ENCODE assay signal across 29 cellular contexts in the genomic region with DNA sequence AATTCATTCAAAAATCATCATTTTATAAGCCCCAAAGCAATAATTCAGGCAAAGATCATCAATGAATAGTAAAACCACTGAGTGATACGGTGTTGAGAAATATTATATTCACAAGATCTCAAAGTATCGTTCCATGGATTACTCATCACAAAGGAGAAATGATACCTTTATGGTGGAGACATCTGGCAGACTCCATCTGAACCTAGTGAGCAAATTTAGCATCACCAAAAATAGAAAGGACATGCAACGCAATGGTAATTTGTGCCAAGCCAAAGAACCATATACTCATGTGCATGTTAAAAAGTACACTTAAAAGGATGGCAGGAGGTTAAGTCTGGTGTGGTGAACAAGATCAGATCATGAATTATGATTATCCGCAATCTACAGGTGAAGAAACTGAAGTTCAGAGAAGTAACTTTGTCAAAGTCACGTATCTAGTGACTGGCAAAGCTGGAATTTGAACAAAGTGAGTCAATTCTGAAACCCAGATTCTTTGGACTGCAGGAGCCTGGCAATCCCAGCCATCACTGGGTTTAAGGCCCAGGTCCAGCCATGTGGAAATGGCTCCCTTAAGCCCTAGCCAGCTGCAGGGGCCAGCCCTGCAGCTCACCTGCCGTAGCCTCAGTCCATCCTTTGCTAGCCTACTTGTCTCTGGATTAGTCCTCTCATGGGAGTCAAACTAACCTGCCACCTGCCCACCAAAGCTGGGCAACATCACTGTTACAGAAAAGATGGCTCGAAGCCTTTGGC.
"Had no signal": no experiment of that assay in that cellular context is flagged by ENCODE, and none has a peak within 500 bp of the region (broad histone marks: within the 10 kb centered on the region; RNA-seq: fewer than 3 reads in every experiment).

No MANE protein-coding gene starts in this region.

- H3K4me3 ChIP-seq: adrenal gland, body of pancreas, colonic mucosa, esophagus squamous epithelium, gastroesophageal sphincter had no signal

- ATAC-seq: activated CD4-positive, CD25-positive, alpha-beta regulatory T cell treated with anti-CD3 and anti-CD28 coated beads, Interleukin-2, amount 50 U/mL, for 24 hours; activated CD8-positive, alpha-beta T cell treated with anti-CD3 and anti-CD28 coated beads for 36 hours; activated naive CD8-positive, alpha-beta T cell treated with anti-CD3 and anti-CD28 coated beads, Interleukin-2, amount 50 U/mL, for 24 hours; body of pancreas; gastroesophageal sphincter; T-cell had no signal

- H3K4me1 ChIP-seq: adrenal gland, body of pancreas, colonic mucosa, gastroesophageal sphincter had no signal

- H3K36me3 ChIP-seq: adrenal gland, colonic mucosa, esophagus squamous epithelium, gastroesophageal sphincter, WERI-Rb-1 had no signal

- H3K27ac ChIP-seq: adrenal gland, body of pancreas, colonic mucosa, epithelial cell of prostate, esophagus squamous epithelium, gastroesophageal sphincter, WERI-Rb-1 had no signal

- H3K9me3 ChIP-seq: adrenal gland, colonic mucosa, esophagus squamous epithelium had no signal

- H3K27me3 ChIP-seq: adrenal gland, body of pancreas, colonic mucosa, esophagus squamous epithelium, gastroesophageal sphincter had no signal

- DNase-seq: activated B cell treated with CpG ODN at 0.5 μM for 24 hours; activated CD4-positive, alpha-beta T cell treated with anti-CD3 and anti-CD28 coated beads for 48 hours; activated CD4-positive, alpha-beta T cell treated with anti-CD3 and anti-CD28 coated beads, Interleukin-2, amount 50 U/mL, for 1 hour; activated CD4-positive, alpha-beta T cell treated with anti-CD3 and anti-CD28 coated beads, Interleukin-2, amount 50 U/mL, for 48 hours; activated CD8-positive, alpha-beta memory T cell treated with anti-CD3 and anti-CD28 coated beads for 24 hours; activated CD8-positive, alpha-beta T cell treated with anti-CD3 and anti-CD28 coated beads for 36 hours; activated effector memory CD4-positive, alpha-beta T cell treated with anti-CD3 and anti-CD28 coated beads, Interleukin-2, amount 50 U/mL, for 16 hours; activated naive CD4-positive, alpha-beta T cell treated with anti-CD3 and anti-CD28 coated beads for 36 hours; activated naive CD8-positive, alpha-beta T cell treated with anti-CD3 and anti-CD28 coated beads for 36 hours; activated naive CD8-positive, alpha-beta T cell treated with anti-CD3 and anti-CD28 coated beads, Interleukin-2, amount 50 U/mL, for 24 hours; activated T-cell treated with anti-CD3 and anti-CD28 coated beads, Interleukin-2, amount 50 U/mL, for 1 hour; activated T-cell treated with anti-CD3 and anti-CD28 coated beads, Interleukin-2, amount 50 U/mL, for 48 hours; adrenal gland; amygdala; aorta; body of pancreas; central memory CD4-positive, alpha-beta T cell; cerebellar nuclear complex; colonic mucosa; effector CD8-positive, alpha-beta T cell; esophagus squamous epithelium; foreskin melanocyte; SW 1271; T-cell; T1000; WERI-Rb-1 had no signal
